ENCODE assay signal across 9 cellular contexts in the genomic region with DNA sequence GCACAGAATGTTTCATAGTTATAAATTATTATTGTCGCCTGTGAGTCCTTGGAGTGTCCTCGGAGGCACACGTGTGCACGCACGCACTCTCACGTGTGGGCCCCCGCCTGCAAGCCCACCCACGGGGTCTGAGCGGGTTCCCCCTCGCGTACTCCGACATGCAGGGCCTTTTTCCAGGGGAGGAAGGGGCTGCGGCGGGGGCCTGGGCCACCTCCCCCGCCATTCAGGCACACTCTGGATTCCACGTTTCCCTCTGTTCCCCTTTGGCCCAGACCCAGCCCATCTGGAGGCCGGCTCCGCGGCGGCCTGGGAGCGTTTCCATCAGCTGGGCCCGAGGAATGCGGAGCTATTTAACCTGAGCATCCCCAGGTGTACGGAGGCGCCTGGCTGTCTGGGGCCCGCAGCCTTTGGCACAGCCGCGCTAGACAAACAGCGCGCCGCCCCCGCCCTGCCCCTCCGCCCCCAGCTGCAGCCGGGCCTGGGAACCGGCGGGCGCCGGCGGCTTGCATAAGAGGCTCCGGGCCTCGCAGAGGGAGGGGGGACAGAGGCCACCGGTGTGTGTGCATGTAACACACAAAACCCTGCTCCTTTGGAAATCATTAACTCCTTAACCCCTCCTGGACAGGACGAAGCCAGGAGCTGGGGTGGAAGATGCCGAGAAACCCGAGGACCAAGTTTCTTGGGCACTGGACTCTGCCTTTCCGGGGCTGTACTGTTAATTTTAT. TPM values are rescaled to one million over a fixed set of nuclear protein-coding genes. Genes with fewer than 3 reads are reported as not detected.
A peak's percentile ranks its signal among the peaks of the same experiment; 100 is the strongest.
DNase-seq lines count a peak whose midpoint lies in the region; ATAC-seq, FAIRE-seq and TF ChIP-seq lines count a peak whose summit lies in the region.
"Had no signal": no experiment of that assay in that cellular context is flagged by ENCODE, and none has a peak within 500 bp of the region (broad histone marks: within the 10 kb centered on the region; RNA-seq: fewer than 3 reads in every experiment).

No MANE protein-coding gene starts in this region.

- CTCF ChIA-PET in AG04450 (lab: Charles Lee): interaction anchor here (0.7 to 17.7 kb wide), 3 partner anchors 45 to 115 kb away, joined by 3 to 1107 read pairs (median 5); no protein-coding TSS in a partner anchor

- DNase-seq in AG04450 (ENCODE audit: low read depth, low spot score) (no peak), HuH-7.5 (ENCODE audit: low spot score) (peak; percentile 96), RCC 7860 (ENCODE audit: low spot score) (peak; percentile 97), fibroblast of mammary gland (ENCODE audit: low read depth) (peak; percentile 58), nephron progenitor cell (peak; percentile 80)
- no peak for DNase-seq in activated CD4-positive, alpha-beta T cell treated with anti-CD3 and anti-CD28 coated beads, Interleukin-2, amount 50 U/mL, for 48 hours

- POLR2A ChIA-PET in AG04450 (lab: Yijun Ruan, JAX): interaction anchor here (0.9 to 7.0 kb wide), 7 partner anchors 13 to 51 kb away, joined by 3 to 131 read pairs (median 5); no protein-coding TSS in a partner anchor

- peak overlapping the region; percentile 31 for H3K4me3 ChIP-seq in AG04450 (ENCODE audit: low read depth, low read length)
- peak overlapping the region; percentile 16 for H3K4me3 ChIP-seq in fibroblast of mammary gland (ENCODE audit: control insufficient read depth, low read depth, low read length)

- H3K27ac Mint-ChIP-seq in nephron progenitor cell: peak overlapping the region; percentile 94

- H3K27ac ChIP-seq in AG04450 (ENCODE audit: low read depth, low read length): peak overlapping the region; percentile 39

- H3K9me3 Mint-ChIP-seq in nephron progenitor cell: no peaks in the 10 kb centered on the region

- H3K4me3 Mint-ChIP-seq in nephron progenitor cell: peak overlapping the region; percentile 96

- ATAC-seq in HG03135 (IDR thresholded peaks at IDR 0.05; ENCODE audit: unreplicated experiment) (no peak), HG03342 (IDR thresholded peaks at IDR 0.05; ENCODE audit: unreplicated experiment) (no peak)

- H3K9me3 ChIP-seq in AG04450 (ENCODE audit: control insufficient read depth, insufficient read depth, low read length): no peaks in the 10 kb centered on the region; the same call in 1 of the 2 replicates

- H3K4me1 Mint-ChIP-seq in nephron progenitor cell: peaks cover 30% of the 10 kb centered on the region

- H3K27me3 ChIP-seq in AG04450 (ENCODE audit: control insufficient read depth, insufficient read depth, low read length): no peaks in the 10 kb centered on the region

- no peak for TF ChIP-seq CTCF in AG04450 (IDR thresholded peaks at IDR 0.05; ENCODE audit: low read depth, low read length)
- no peak for TF ChIP-seq CTCF in fibroblast of mammary gland (conservative IDR thresholded peaks at IDR 0.05; ENCODE audit: control insufficient read depth, insufficient read depth, low read depth, low read length)
- no peak for TF ChIP-seq CTCF in nephron progenitor cell (IDR thresholded peaks at IDR 0.05)

- peaks cover 8% of the 10 kb centered on the region for H3K27me3 Mint-ChIP-seq in nephron progenitor cell (ENCODE audit: low read depth, poor library complexity)

- peaks cover 6% of the 10 kb centered on the region for H3K36me3 Mint-ChIP-seq in nephron progenitor cell (ENCODE audit: low read depth)

- FAIRE-seq in RCC 7860 (lab: Jason Lieb, UNC): peak; percentile 55
- FAIRE-seq: G401.6 had no signal

RNA-seq across cellular contexts. Expression of gene ID1, which starts 3.3 kb away (rescaled TPM):
- 7.8 and 11.1 TPM in 2 replicates for polyA plus RNA-seq in AG04450 (2011; rRNA removed)
- 7.1 and 9.5 TPM in 2 replicates for polyA minus RNA-seq in AG04450 (2011; rRNA and poly(A)+ RNA removed)

RNA-seq across cellular contexts. Expression of gene COX4I2, which starts 29.3 kb away (rescaled TPM):
- polyA plus RNA-seq in AG04450 (2011; rRNA removed): not detected in 2 replicates
- not detected in 2 replicates for polyA minus RNA-seq in AG04450 (2011; rRNA and poly(A)+ RNA removed)

Comparison
In these comparisons a context has a peak if more than half of its experiments do, and no peak if none do; other contexts are left out.
1. DNase-seq: peak in HuH-7.5 (single experiment), RCC 7860 (single experiment), fibroblast of mammary gland (single experiment) and nephron progenitor cell (single experiment); none in AG04450 (single experiment) and activated CD4-positive, alpha-beta T cell treated with anti-CD3 and anti-CD28 coated beads, Interleukin-2, amount 50 U/mL, for 48 hours (0 of 2).